Comparison of ENCODE assay signal across 10 cellular contexts in genomic region chr6:305371-306206, GRCh38. TPM values are rescaled to one million over a fixed set of nuclear protein-coding genes. Genes with fewer than 3 reads are reported as not detected.
DNase-seq lines count a peak whose midpoint lies in the region; ATAC-seq lines count a peak whose summit lies in the region.
"Had no signal": no experiment of that assay in that cellular context is flagged by ENCODE, and none has a peak within 500 bp of the region (broad histone marks: within the 10 kb centered on the region; RNA-seq: fewer than 3 reads in every experiment).

No MANE protein-coding gene starts in this region.

- H3K27me3 Mint-ChIP-seq in activated CD8-positive, alpha-beta memory T cell treated with anti-CD3 and anti-CD28 coated beads, Interleukin-2, amount 10 ng/mL, durations not matched to agents 7 days and 5 days: no peaks in the 10 kb centered on the region
- H3K27me3 Mint-ChIP-seq in stimulated activated memory B cell treated with anti-CD40 and anti-IgM and Interleukin-4, amounts not matched to agents 10 μg/mL and 1 μg/mL and 100 μg/mL, for 72 hours: no peaks in the 10 kb centered on the region

- WGBS in aorta, 2 donors: 77 to 80% methylated on average over 5 of the region's 5 CpGs

- peaks cover 2% of the 10 kb centered on the region for H3K4me1 Mint-ChIP-seq in activated CD8-positive, alpha-beta memory T cell treated with anti-CD3 and anti-CD28 coated beads, Interleukin-2, amount 10 ng/mL, durations not matched to agents 7 days and 5 days
- peaks cover 26% of the 10 kb centered on the region for H3K4me1 Mint-ChIP-seq in stimulated activated memory B cell treated with anti-CD40 and anti-IgM and Interleukin-4, amounts not matched to agents 10 μg/mL and 1 μg/mL and 100 μg/mL, for 72 hours

- no peak overlapping the region for H3K27ac ChIP-seq in aorta (ENCODE audit: low read depth in 1 of 2, low read length in 2 of 2)

- peak; percentile 12 for ATAC-seq in activated CD8-positive, alpha-beta memory T cell treated with anti-CD3 and anti-CD28 coated beads, Interleukin-2, amount 10 ng/mL, durations not matched to agents 7 days and 5 days
- ATAC-seq in HG02610 (IDR thresholded peaks at IDR 0.05; ENCODE audit: unreplicated experiment): peak; percentile 76
- peak; percentile 89 for ATAC-seq in HG03558 (IDR thresholded peaks at IDR 0.05; ENCODE audit: extremely low read depth, unreplicated experiment)
- ATAC-seq in stimulated activated memory B cell treated with anti-CD40 and anti-IgM and Interleukin-4, amounts not matched to agents 10 μg/mL and 1 μg/mL and 100 μg/mL, for 72 hours: peak; percentile 80
- no peak for ATAC-seq in aorta (ENCODE audit: low FRiP score)

- H3K9me3 Mint-ChIP-seq in activated CD8-positive, alpha-beta memory T cell treated with anti-CD3 and anti-CD28 coated beads, Interleukin-2, amount 10 ng/mL, durations not matched to agents 7 days and 5 days (ENCODE audit: low read depth): no peaks in the 10 kb centered on the region
- no peaks in the 10 kb centered on the region for H3K9me3 Mint-ChIP-seq in stimulated activated memory B cell treated with anti-CD40 and anti-IgM and Interleukin-4, amounts not matched to agents 10 μg/mL and 1 μg/mL and 100 μg/mL, for 72 hours

- H3K9me3 ChIP-seq in aorta (ENCODE audit: control insufficient read depth, low read length): no peaks in the 10 kb centered on the region

- H3K4me3 ChIP-seq in aorta (ENCODE audit: low read length in 2 of 2): no peak overlapping the region
- H3K4me3 ChIP-seq: HAP-1 had no signal

- no peak for DNase-seq in activated CD8-positive, alpha-beta memory T cell treated with anti-CD3 and anti-CD28 coated beads, Interleukin-2, amount 10 ng/mL, durations not matched to agents 7 days and 5 days
- no peak for DNase-seq in activated CD8-positive, alpha-beta memory T cell treated with anti-CD3 and anti-CD28 coated beads for 24 hours
- DNase-seq in aorta (no peak), AG20443 (ENCODE audit: low spot score) (no peak)
- DNase-seq in activated naive CD4-positive, alpha-beta T cell treated with Interleukin-2 at 50 U/mL for 16 hours: no peak
- DNase-seq: activated effector memory CD4-positive, alpha-beta T cell treated with anti-CD3 and anti-CD28 coated beads, Interleukin-2, amount 50 U/mL, for 16 hours had no signal

- intact Hi-C loops in aorta (cut with DNase I): no loop called here

- no peaks in the 10 kb centered on the region for H3K27me3 ChIP-seq in aorta (ENCODE audit: control insufficient read depth in 1 of 2, insufficient read depth in 2 of 2, low read length in 1 of 2)

- no peak overlapping the region for H3K4me3 Mint-ChIP-seq in activated CD8-positive, alpha-beta memory T cell treated with anti-CD3 and anti-CD28 coated beads, Interleukin-2, amount 10 ng/mL, durations not matched to agents 7 days and 5 days
- H3K4me3 Mint-ChIP-seq in stimulated activated memory B cell treated with anti-CD40 and anti-IgM and Interleukin-4, amounts not matched to agents 10 μg/mL and 1 μg/mL and 100 μg/mL, for 72 hours: no peak overlapping the region

- peaks cover 13% of the 10 kb centered on the region for H3K36me3 Mint-ChIP-seq in activated CD8-positive, alpha-beta memory T cell treated with anti-CD3 and anti-CD28 coated beads, Interleukin-2, amount 10 ng/mL, durations not matched to agents 7 days and 5 days
- H3K36me3 Mint-ChIP-seq in stimulated activated memory B cell treated with anti-CD40 and anti-IgM and Interleukin-4, amounts not matched to agents 10 μg/mL and 1 μg/mL and 100 μg/mL, for 72 hours: peaks cover 8% of the 10 kb centered on the region

- CTCF ChIA-PET in activated CD8-positive, alpha-beta memory T cell treated with anti-CD3 and anti-CD28 coated beads, Interleukin-2, amount 10 ng/mL, durations not matched to agents 7 days and 5 days (lab: Charles Lee): interaction anchor here (0.7 to 2.4 kb wide), 6 partner anchors 10 to 125 kb away, joined by 3 to 7 read pairs (median 3); no protein-coding TSS in a partner anchor

- H3K27ac Mint-ChIP-seq in activated CD8-positive, alpha-beta memory T cell treated with anti-CD3 and anti-CD28 coated beads, Interleukin-2, amount 10 ng/mL, durations not matched to agents 7 days and 5 days: no peak overlapping the region
- H3K27ac Mint-ChIP-seq in stimulated activated memory B cell treated with anti-CD40 and anti-IgM and Interleukin-4, amounts not matched to agents 10 μg/mL and 1 μg/mL and 100 μg/mL, for 72 hours: no peak overlapping the region

- H3K4me1 ChIP-seq in aorta (ENCODE audit: control insufficient read depth in 1 of 2, insufficient read depth in 2 of 2, low read length in 2 of 2): no peaks in the 10 kb centered on the region
- H3K4me1 ChIP-seq: HAP-1 had no signal

- no peaks in the 10 kb centered on the region for H3K36me3 ChIP-seq in aorta (ENCODE audit: control insufficient read depth in 1 of 2, insufficient read depth in 2 of 2, low read length in 1 of 2)
- H3K36me3 ChIP-seq: HAP-1 had no signal

RNA-seq across cellular contexts. Expression of gene DUSP22, which starts 13.3 kb away (rescaled TPM):
- total RNA-seq in activated CD8-positive, alpha-beta memory T cell treated with anti-CD3 and anti-CD28 coated beads, Interleukin-2, amount 10 ng/mL, durations not matched to agents 7 days and 5 days: 10 to 100 TPM; 38.1 to 47.8 TPM
- 10 to 100 TPM; 56.7 to 65.8 TPM for total RNA-seq in aorta
- polyA plus RNA-seq in aorta: 10 to 100 TPM; 23.0 to 41.8 TPM
